In the genomic region with DNA sequence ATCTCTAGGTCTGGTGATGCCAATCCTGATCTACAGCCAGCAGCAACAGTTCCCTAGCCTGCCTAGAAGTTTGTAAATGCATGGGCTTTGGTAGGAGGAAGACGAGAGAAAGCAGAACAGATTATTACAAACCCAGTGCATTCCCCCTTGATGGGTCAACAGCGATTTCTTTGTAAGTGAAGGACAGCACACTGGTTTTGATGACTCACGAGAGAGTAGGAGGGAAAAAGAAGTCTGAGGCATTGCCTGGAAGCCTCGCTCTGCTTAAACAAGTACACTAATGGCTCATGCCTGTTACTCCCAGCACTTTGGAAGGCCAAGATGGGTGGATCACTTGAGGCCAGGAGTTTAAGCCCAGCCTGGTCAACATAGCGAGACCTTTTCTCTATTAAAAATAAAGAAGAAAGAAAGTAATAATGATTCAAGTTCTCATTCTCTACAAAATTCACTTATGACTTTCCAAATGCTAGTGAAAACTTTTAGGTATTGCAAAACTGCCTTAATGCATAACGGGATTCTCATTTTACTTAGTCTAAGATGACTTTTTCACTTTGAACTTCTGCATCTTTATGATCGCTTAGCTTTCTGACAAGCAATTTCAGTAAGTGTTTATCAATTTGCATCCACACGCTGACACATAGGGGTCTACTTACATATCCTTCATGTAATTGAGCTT, we compare ENCODE assay signal across 9 cellular contexts. TPM values are rescaled to one million over a fixed set of nuclear protein-coding genes. Genes with fewer than 3 reads are reported as not detected.
DNase-seq lines count a peak whose midpoint lies in the region; ATAC-seq, FAIRE-seq and TF ChIP-seq lines count a peak whose summit lies in the region.
"Had no signal": no experiment of that assay in that cellular context is flagged by ENCODE, and none has a peak within 500 bp of the region (broad histone marks: within the 10 kb centered on the region; RNA-seq: fewer than 3 reads in every experiment).

No MANE protein-coding gene starts in this region.

- H3K56ac ChIP-seq in IMR-90 (ENCODE audit: extremely low read depth, insufficient read depth, low read length) = peak overlapping the region; percentile 22; the same call in 1 of the 2 replicates

- in situ Hi-C loops in IMR-90 (cut with MboI; ENCODE audit: low sequenced_read_pairs) = no loop called here

- H3K9me1 ChIP-seq in IMR-90 (ENCODE audit: insufficient read depth, low read length) = no peaks in the 10 kb centered on the region

- peaks cover 0 to 3% of the 10 kb centered on the region in 2 experiments; a peak in 2 of 4 replicates for H3K79me1 ChIP-seq in IMR-90 (ENCODE audit: low read depth in 1 of 2, low read length in 2 of 2)

- no peaks in the 10 kb centered on the region for H4K20me1 ChIP-seq in IMR-90 (ENCODE audit: insufficient read depth, low read length)

- no peaks in the 10 kb centered on the region for H3K9me3 ChIP-seq in IMR-90 (ENCODE audit: control insufficient read depth, insufficient read depth, low read length)
- H3K9me3 ChIP-seq in breast epithelium = no peaks in the 10 kb centered on the region

- peak overlapping the region; percentile 31 for H2BK20ac ChIP-seq in IMR-90 (ENCODE audit: low read depth, low read length)

- POLR2A ChIA-PET in IMR-90 (lab: Charles Lee; ENCODE audit: unreplicated experiment) = no interaction called here

- H4K91ac ChIP-seq in IMR-90 (ENCODE audit: insufficient read depth, low read depth, low read length) = no peak overlapping the region

- no TSS peak for BruUV-seq in IMR-90 (replicated peaks; lab: Mats Ljungman, UMichigan)

- H2BK5ac ChIP-seq in IMR-90 (ENCODE audit: low read depth, low read length, poor library complexity, severe bottlenecking) = peak overlapping the region; percentile 86

- H3K18ac ChIP-seq in IMR-90 (ENCODE audit: low read depth, low read length) = peak overlapping the region; percentile 81; the same call in 1 of the 2 replicates

- H3K4me2 ChIP-seq in IMR-90 (ENCODE audit: low read depth, low read length) = peak overlapping the region; percentile 89

- TF ChIP-seq CTCF in IMR-90 (conservative IDR thresholded peaks at IDR 0.05; ENCODE audit: low read depth, low read length) = no peak
- TF ChIP-seq CTCF in breast epithelium (IDR thresholded peaks at IDR 0.05) = no peak

- no peak for FAIRE-seq in frontal cortex (lab: Jason Lieb, UNC)

- no peak overlapping the region for H3K4ac ChIP-seq in IMR-90 (ENCODE audit: low read depth, low read length)

- TF ChIP-seq RAD21 in IMR-90 (IDR thresholded peaks at IDR 0.05; ENCODE audit: low read length) = 0 out of 2 replicates have a peak, but pooled peaks have one; percentile 21

- H3K36me3 ChIP-seq in ACC112 (ENCODE audit: insufficient read depth, low read length) = no peaks in the 10 kb centered on the region
- H3K36me3 ChIP-seq in IMR-90 (ENCODE audit: control insufficient read depth, insufficient read depth, low read length) = no peaks in the 10 kb centered on the region
- H3K36me3 ChIP-seq in breast epithelium = no peaks in the 10 kb centered on the region

- no peaks in the 10 kb centered on the region for H3K27me3 ChIP-seq in ACC112 (ENCODE audit: insufficient read depth, low read length)
- H3K27me3 ChIP-seq in IMR-90 (ENCODE audit: control insufficient read depth, insufficient read depth, low read length) = no peaks in the 10 kb centered on the region
- H3K27me3 ChIP-seq in breast epithelium = no peaks in the 10 kb centered on the region

- peak overlapping the region; percentile 11 for H3K4me3 ChIP-seq in ACC112 (ENCODE audit: low read depth, low read length)
- no peak overlapping the region for H3K4me3 ChIP-seq in IMR-90 (ENCODE audit: insufficient read depth, low read depth, low read length)
- H3K4me3 ChIP-seq in breast epithelium = no peak overlapping the region

- peak overlapping the region; percentile 72 for H2BK120ac ChIP-seq in IMR-90 (ENCODE audit: low read depth, low read length)

- no peak overlapping the region; the same call in 1 of the 2 replicates for H2AK5ac ChIP-seq in IMR-90 (ENCODE audit: low read depth, low read length)

- TF ChIP-seq POLR2A in IMR-90 (IDR thresholded peaks at IDR 0.05; ENCODE audit: low read depth, low read length) = no peak
- TF ChIP-seq POLR2A in breast epithelium (IDR thresholded peaks at IDR 0.05) = no peak

- H3K4me1 ChIP-seq in ACC112 (ENCODE audit: control insufficient read depth, insufficient read depth, low read length, unreplicated experiment) (peaks cover 25% of the 10 kb centered on the region), IMR-90 (ENCODE audit: control insufficient read depth, insufficient read depth, low read length) (peaks cover 3% of the 10 kb centered on the region; the same call in 1 of the 2 replicates), breast epithelium (peaks cover 0 to 5% of the 10 kb centered on the region in 2 donors)
- H3K4me1 ChIP-seq: parathyroid adenoma had no signal

- no peaks in the 10 kb centered on the region for H3K79me2 ChIP-seq in ACC112 (ENCODE audit: control insufficient read depth, insufficient read depth, low read length, unreplicated experiment)
- H3K79me2 ChIP-seq: parathyroid adenoma had no signal

- CTCF ChIA-PET in IMR-90 (lab: Yijun Ruan, JAX) = no interaction called here

- dilution Hi-C loops in IMR-90 (cut with HindIII; ENCODE audit: low sequenced_read_pairs, unreplicated experiment) = no loop called here

- intact Hi-C loops in IMR-90 (cut with micrococcal nuclease) = loop anchor here (5.0 to 10.0 kb wide), 2 partner anchors 232 to 435 kb away; no protein-coding TSS in a partner anchor
- intact Hi-C loops in breast epithelium (cut with DNase I; ENCODE audit: low total_unique reads) = no loop called here

- H4K5ac ChIP-seq in IMR-90 (ENCODE audit: low read depth, low read length) = peak overlapping the region; percentile 51; the same call in 1 of the 2 replicates

- peak overlapping the region; percentile 48; the same call in 1 of the 2 replicates for H3K9ac ChIP-seq in IMR-90 (ENCODE audit: low read depth, low read length)
- H3K9ac ChIP-seq: parathyroid adenoma had no signal

- ATAC-seq in IMR-90 (ENCODE audit: low read depth) = peak; percentile 95
- no peak for ATAC-seq in HG02759 (IDR thresholded peaks at IDR 0.05; ENCODE audit: unreplicated experiment)

- H4K8ac ChIP-seq in IMR-90 (ENCODE audit: low read depth in 2 of 2, low read length in 2 of 2) = peak overlapping the region in 1 of 2 experiments; percentile 19; a peak in 1 of 4 replicates

- H2AK9ac ChIP-seq in IMR-90 (replicated peaks; ENCODE audit: low read depth, low read length, poor library complexity) = no peak overlapping the region

- peak overlapping the region; percentile 71 for H2AFZ ChIP-seq in ACC112 (ENCODE audit: low read length, unreplicated experiment)
- H2AFZ ChIP-seq in IMR-90 (replicated peaks; ENCODE audit: low read length, poor library complexity) = peak overlapping the region; percentile 69
- H2AFZ ChIP-seq: parathyroid adenoma had no signal

- H2BK15ac ChIP-seq in IMR-90 (ENCODE audit: low read depth, low read length) = no peak overlapping the region; the same call in 2 of the 3 replicates

- peak overlapping the region; percentile 56; the same call in 1 of the 2 replicates for H3K14ac ChIP-seq in IMR-90 (replicated peaks; ENCODE audit: low read depth, low read length)

- DNase-seq in IMR-90 (peak; percentile 99), breast epithelium (ENCODE audit: low spot score in 2 of 2) (peak in 1 of 2 donors; percentile 33), medulla oblongata (ENCODE audit: extremely low spot score) (peak; percentile 65), NCI-H1105 treated with DMSO at 0.1 percent for 48 hours (lab: John Stamatoyannopoulos, UW) (no peak), GF-D8 (lab: John Stamatoyannopoulos, UW) (no peak), frontal cortex (ENCODE audit: low spot score in 2 of 2) (no peak)

- H3K27ac ChIP-seq in ACC112 (ENCODE audit: low read depth, low read length) = peak overlapping the region; percentile 77
- peak overlapping the region; percentile 84 for H3K27ac ChIP-seq in IMR-90 (ENCODE audit: insufficient read depth, low read length)
- peak overlapping the region; percentile 50 to 54 for H3K27ac ChIP-seq in breast epithelium
- H3K27ac ChIP-seq: parathyroid adenoma had no signal

- 43% methylated on average over 2 of the region's 8 CpGs; no CpG with 5 or more reads in 1 of the 2 experiments for WGBS in IMR-90 (ENCODE audit: extremely low coverage in 2 of 2, insufficient read length in 1 of 2), 2 experiments

- H3K23ac ChIP-seq in IMR-90 (ENCODE audit: low read depth, low read length) = 0 out of 2 replicates have a peak overlapping the region, but pooled peaks have one; percentile 23

TF ChIP-seq in IMR-90, 13 proteins besides CTCF, POLR2A, EP300 and RAD21:
- TF ChIP-seq NFE2L2 (IDR thresholded peaks at IDR 0.05; ENCODE audit: low read depth, low read length) = 0 out of 2 replicates have a peak, but pooled peaks have one; percentile 42
- TF ChIP-seq FOS (IDR thresholded peaks at IDR 0.05; ENCODE audit: low read depth, low read length) = peak; percentile 96
- TF ChIP-seq MAFK (IDR thresholded peaks at IDR 0.05; ENCODE audit: low read depth, low read length) = peak; percentile 36; the same call in 1 of the 2 replicates
- TF ChIP-seq RCOR1 (IDR thresholded peaks at IDR 0.05; ENCODE audit: insufficient replicate concordance, low read length) = no peak
- peak; percentile 29; the same call in 1 of the 2 replicates for TF ChIP-seq MAZ (IDR thresholded peaks at IDR 0.05; ENCODE audit: borderline replicate concordance, low read depth, low read length)
- TF ChIP-seq BHLHE40 (IDR thresholded peaks at IDR 0.05; ENCODE audit: low read depth, low read length) = peak; percentile 40; the same call in 1 of the 2 replicates
- TF ChIP-seq RFX5 (IDR thresholded peaks at IDR 0.05; ENCODE audit: low read depth, low read length) = no peak
- TF ChIP-seq CEBPB (IDR thresholded peaks at IDR 0.05; ENCODE audit: low read depth, low read length) = peak; percentile 59
- peak; percentile 67; the same call in 1 of the 2 replicates for TF ChIP-seq MXI1 (IDR thresholded peaks at IDR 0.05; ENCODE audit: borderline replicate concordance, low read depth, low read length)
- TF ChIP-seq SMC3 (IDR thresholded peaks at IDR 0.05; ENCODE audit: low read depth, low read length) = no peak

RNA-seq across cellular contexts. Expression of a gene that starts 47.7 kb away (rescaled TPM):
- total RNA-seq in IMR-90 (2012; rRNA removed) (15.4 and 22.5 TPM in 2 replicates), breast epithelium (10 to 100 TPM; 27.8 to 40.0 (median 28.2) TPM), frontal cortex (39.5 TPM)
- polyA plus RNA-seq in IMR-90 (2012; rRNA removed) = 8.3 and 12.1 TPM in 2 replicates
- 1.6 and 2.3 TPM in 2 replicates for polyA plus RNA-seq in IMR-90 (2012; cell fraction: cytosol; rRNA removed)
- 5.0 and 36.2 TPM in 2 replicates for polyA plus RNA-seq in IMR-90 (2012; cell fraction: nucleus; rRNA removed; ENCODE audit: low replicate concordance)

Comparison
In these comparisons a context has a peak if more than half of its experiments do, and no peak if none do; other contexts are left out.
1. DNase-seq: peak in IMR-90 (single experiment) and medulla oblongata (single experiment); none in NCI-H1105 treated with DMSO at 0.1 percent for 48 hours (single experiment), GF-D8 (single experiment) and frontal cortex (0 of 2).
2. Peak in every context shown above with its lines, with median percentiles within 50 percentile points of each other: H3K27ac ChIP-seq.